ENCODE assay signal across 7 cellular contexts in the genomic region with DNA sequence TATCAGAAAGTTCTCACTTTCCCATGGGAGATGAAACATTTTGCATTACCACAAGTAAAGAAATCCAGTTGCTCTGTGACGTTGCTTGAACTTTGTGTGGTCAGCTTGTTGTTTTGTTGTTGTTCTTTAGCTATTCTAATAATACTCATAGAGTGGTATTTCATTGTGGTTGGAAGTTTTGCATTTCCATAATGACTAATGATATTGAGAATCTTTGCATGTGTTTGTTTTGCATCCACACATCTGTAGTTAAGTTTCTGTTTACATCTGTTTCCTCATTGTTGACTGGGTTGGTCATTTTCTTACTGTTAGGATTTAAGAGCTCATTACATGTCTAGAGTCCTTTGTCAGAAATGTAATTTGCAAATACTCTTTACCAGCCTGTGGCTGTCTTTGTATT.
A peak's percentile ranks its signal among the peaks of the same experiment; 100 is the strongest.
DNase-seq lines count a peak whose midpoint lies in the region; ATAC-seq and TF ChIP-seq lines count a peak whose summit lies in the region.
"Not testable (repeated sequence)": the region's sequence is repeated elsewhere in the genome, so short reads cannot be mapped to it uniquely, and the experiment has no call there.

No MANE protein-coding gene starts in this region.

- DNase-seq in M059J (ENCODE audit: low read depth) (peak; percentile 0), epithelial cell of proximal tubule (ENCODE audit: low read depth) (peak; percentile 6)

- TF ChIP-seq CTCF in epithelial cell of proximal tubule (conservative IDR thresholded peaks at IDR 0.05; ENCODE audit: low read depth, low read length): not testable (repeated sequence)

- ATAC-seq in GM18867 (IDR thresholded peaks at IDR 0.05; ENCODE audit: unreplicated experiment) (peak; percentile 95), GM19463 (IDR thresholded peaks at IDR 0.05; ENCODE audit: unreplicated experiment) (peak; percentile 91), GM21786 (IDR thresholded peaks at IDR 0.05; ENCODE audit: unreplicated experiment) (peak; percentile 77), HG02943 (IDR thresholded peaks at IDR 0.05; ENCODE audit: low read depth, unreplicated experiment) (peak; percentile 82), HG03196 (IDR thresholded peaks at IDR 0.05; ENCODE audit: unreplicated experiment) (peak; percentile 83)

- not testable (repeated sequence) for H3K4me3 ChIP-seq in epithelial cell of proximal tubule (ENCODE audit: low read depth, low read length)
